In the genomic region with DNA sequence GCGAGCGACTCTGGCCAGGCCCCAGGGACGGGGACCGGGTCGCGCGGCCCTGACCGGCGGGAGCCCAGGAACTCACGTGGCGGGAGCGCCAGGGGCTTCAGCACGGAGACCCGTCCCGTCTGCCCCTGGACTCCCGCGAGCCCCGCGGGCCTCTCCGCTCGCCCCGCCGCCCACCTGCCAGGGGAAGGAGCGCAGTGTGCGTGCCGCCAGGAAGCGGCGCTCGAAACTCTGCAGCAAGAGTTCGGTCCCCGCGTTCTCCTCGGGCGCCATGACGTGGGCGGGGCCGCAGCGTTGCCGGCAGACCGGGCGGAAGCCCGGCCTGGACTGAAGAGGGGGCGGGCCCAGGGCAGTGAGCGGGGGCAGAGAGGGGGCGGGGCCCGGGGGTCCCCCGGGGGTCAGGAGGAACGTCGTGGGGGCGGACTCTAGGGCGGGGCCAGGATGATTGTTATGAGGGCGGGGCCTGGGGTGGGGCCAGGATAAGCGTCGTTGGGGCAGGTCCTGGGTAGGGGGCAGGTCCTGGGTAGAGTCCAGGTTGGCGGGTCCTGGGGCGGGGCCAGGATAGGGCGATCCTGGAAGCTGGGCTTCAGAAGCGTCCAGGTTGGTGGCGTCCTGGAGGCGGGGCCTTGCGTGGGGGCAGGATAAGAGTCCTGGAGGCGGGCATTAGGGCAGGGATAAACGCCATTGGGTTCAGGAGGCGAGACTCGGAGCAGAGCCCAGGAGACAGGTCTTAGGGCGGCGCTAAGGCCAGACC, we compare ENCODE assay signal across 8 cellular contexts. TPM values are rescaled to one million over a fixed set of nuclear protein-coding genes. Genes with fewer than 3 reads are reported as not detected.
DNase-seq lines count a peak whose midpoint lies in the region; TF ChIP-seq lines count a peak whose summit lies in the region.
"Not testable (repeated sequence)": the region's sequence is repeated elsewhere in the genome, so short reads cannot be mapped to it uniquely, and the experiment has no call there.

A gene with protein sequence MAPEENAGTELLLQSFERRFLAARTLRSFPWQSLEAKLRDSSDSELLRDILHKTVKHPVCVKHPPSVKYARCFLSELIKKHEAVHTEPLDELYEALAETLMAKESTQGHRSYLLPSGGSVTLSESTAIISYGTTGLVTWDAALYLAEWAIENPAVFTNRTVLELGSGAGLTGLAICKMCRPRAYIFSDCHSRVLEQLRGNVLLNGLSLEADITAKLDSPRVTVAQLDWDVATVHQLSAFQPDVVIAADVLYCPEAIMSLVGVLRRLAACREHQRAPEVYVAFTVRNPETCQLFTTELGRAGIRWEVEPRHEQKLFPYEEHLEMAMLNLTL (minus strand): TSS at position 326 of the 751 bp plus-strand sequence. CDS start 56 bp downstream, at position 270.

- not testable (repeated sequence) for TF ChIP-seq EP300 in neural cell (conservative IDR thresholded peaks at IDR 0.05; ENCODE audit: poor library complexity, severe bottlenecking)

- H3F3A ChIP-seq in MM.1S (ENCODE audit: insufficient read depth, low read length) = peaks cover 23% of the 10 kb centered on the region
- not testable (repeated sequence) for H3F3A ChIP-seq in neural cell (ENCODE audit: insufficient read depth, low read length, poor library complexity, severe bottlenecking)

- peak within 1 kb of the TSS; percentile 86 for H3K9ac ChIP-seq in MM.1S (ENCODE audit: low read length)
- H3K9ac ChIP-seq in neural cell (ENCODE audit: low read length) = peak within 1 kb of the TSS; percentile 60

- H3K36me3 Mint-ChIP-seq in stimulated activated naive CD8-positive, alpha-beta T cell treated with anti-CD3 and anti-CD28 coated beads, Interleukin-15, Interleukin-2, amounts not matched to agents 100 ng/mL and 50 ng/mL, for 24 hours (ENCODE audit: low read depth) = not testable (repeated sequence)

- H2AFZ ChIP-seq in MM.1S (ENCODE audit: low read length) (peak within 1 kb of the TSS; percentile 63), neural cell (ENCODE audit: low read depth, low read length) (peak within 1 kb of the TSS; percentile 40)

- peak; percentile 100 for DNase-seq in EH (ENCODE audit: low read depth)
- peak; percentile 96 to 99 for DNase-seq in HAP-1 (ENCODE audit: low spot score in 2 of 2)
- DNase-seq in MM.1S = peak; percentile 98
- DNase-seq in SHP77 treated with DMSO at 0.1 percent for 48 hours (lab: John Stamatoyannopoulos, UW) = peak; percentile 74
- DNase-seq in activated gamma-delta T cell (lab: John Stamatoyannopoulos, UW) = peak; percentile 85
- DNase-seq in fibroblast of villous mesenchyme (ENCODE audit: low read depth) = peak; percentile 100

- not testable (repeated sequence) for H3K36me3 ChIP-seq in HAP-1 (replicated peaks); MM.1S (replicated peaks; ENCODE audit: insufficient read depth, low read length); neural cell (ENCODE audit: insufficient read depth, low read length)

- peak within 1 kb of the TSS; percentile 92 for H3K4me3 Mint-ChIP-seq in stimulated activated naive CD8-positive, alpha-beta T cell treated with anti-CD3 and anti-CD28 coated beads, Interleukin-15, Interleukin-2, amounts not matched to agents 100 ng/mL and 50 ng/mL, for 24 hours

- H3K4me1 Mint-ChIP-seq in stimulated activated naive CD8-positive, alpha-beta T cell treated with anti-CD3 and anti-CD28 coated beads, Interleukin-15, Interleukin-2, amounts not matched to agents 100 ng/mL and 50 ng/mL, for 24 hours (ENCODE audit: low read depth) = peaks cover 25% of the 10 kb centered on the region

- H3K4me3 ChIP-seq in HAP-1 (peak within 1 kb of the TSS; percentile 84), MM.1S (ENCODE audit: low read length) (peak within 1 kb of the TSS; percentile 76), fibroblast of villous mesenchyme (ENCODE audit: low read depth, low read length) (peak within 1 kb of the TSS; percentile 64), neural cell (ENCODE audit: low read length) (peak within 1 kb of the TSS; percentile 68)

- H3K9me3 ChIP-seq in HAP-1; MM.1S (replicated peaks; ENCODE audit: insufficient read depth, low read length); neural cell (ENCODE audit: low read length): not testable (repeated sequence)

- peak within 1 kb of the TSS; percentile 74; the same call in 1 of the 2 replicates for H3K4me2 ChIP-seq in MM.1S (ENCODE audit: low read depth, low read length)
- H3K4me2 ChIP-seq in neural cell (ENCODE audit: low read length) = not testable (repeated sequence)

- not testable (repeated sequence) for H3K4me1 ChIP-seq in HAP-1
- H3K4me1 ChIP-seq in MM.1S (ENCODE audit: low read length) = peaks cover 17% of the 10 kb centered on the region

- H3K27me3 Mint-ChIP-seq in stimulated activated naive CD8-positive, alpha-beta T cell treated with anti-CD3 and anti-CD28 coated beads, Interleukin-15, Interleukin-2, amounts not matched to agents 100 ng/mL and 50 ng/mL, for 24 hours = not testable (repeated sequence)

- not testable (repeated sequence) for H3K9me3 Mint-ChIP-seq in stimulated activated naive CD8-positive, alpha-beta T cell treated with anti-CD3 and anti-CD28 coated beads, Interleukin-15, Interleukin-2, amounts not matched to agents 100 ng/mL and 50 ng/mL, for 24 hours

- not testable (repeated sequence) for H3K27me3 ChIP-seq in HAP-1 (ENCODE audit: low read depth); MM.1S (replicated peaks; ENCODE audit: insufficient read depth, low read length); neural cell (ENCODE audit: insufficient read depth, low read depth, low read length)

- in situ Hi-C loops in HAP-1 (cut with MboI; ENCODE audit: low sequenced_read_pairs) = not testable (repeated sequence)

- not testable (repeated sequence) for H3K79me2 ChIP-seq in MM.1S (ENCODE audit: low read length); neural cell (replicated peaks; ENCODE audit: insufficient read depth, low read length)

- H3K27ac Mint-ChIP-seq in stimulated activated naive CD8-positive, alpha-beta T cell treated with anti-CD3 and anti-CD28 coated beads, Interleukin-15, Interleukin-2, amounts not matched to agents 100 ng/mL and 50 ng/mL, for 24 hours = peak within 1 kb of the TSS; percentile 88

- not testable (repeated sequence) for H4K20me1 ChIP-seq in MM.1S (ENCODE audit: insufficient read depth, low read length); neural cell (ENCODE audit: insufficient read depth)

- peak within 1 kb of the TSS; percentile 84 for H3K27ac ChIP-seq in MM.1S (ENCODE audit: low read length)
- H3K27ac ChIP-seq in neural cell (ENCODE audit: low read length) = peak within 1 kb of the TSS; percentile 68

- not testable (repeated sequence) for TF ChIP-seq RAD21 in neural cell (conservative IDR thresholded peaks at IDR 0.05)

- not testable (repeated sequence) for TF ChIP-seq CTCF in MM.1S (IDR thresholded peaks at IDR 0.05; ENCODE audit: low read length); fibroblast of villous mesenchyme (IDR thresholded peaks at IDR 0.05; ENCODE audit: insufficient read depth, low read depth, low read length); neural cell (IDR thresholded peaks at IDR 0.05; ENCODE audit: poor library complexity, severe bottlenecking)

- H3K9me2 ChIP-seq in MM.1S (replicated peaks; ENCODE audit: insufficient read depth, low read length); neural cell (ENCODE audit: insufficient read depth, low read length): not testable (repeated sequence)

RNA-seq across cellular contexts. Expression of the gene that starts here (rescaled TPM):
- 8.1 and 11.7 TPM in 2 replicates for total RNA-seq in fibroblast of villous mesenchyme
- polyA plus RNA-seq in neural cell = 4.6 and 6.3 TPM in 2 replicates
- polyA minus RNA-seq in neural cell = 3.4 and 3.6 TPM in 2 replicates

Comparison
In these comparisons a context has a peak if more than half of its experiments do, and no peak if none do; other contexts are left out.
1. Peak in every context shown above with its lines: DNase-seq, H3K4me3 ChIP-seq and H3K27ac ChIP-seq.